Comparison of ENCODE assay signal across 10 cellular contexts in the genomic region with DNA sequence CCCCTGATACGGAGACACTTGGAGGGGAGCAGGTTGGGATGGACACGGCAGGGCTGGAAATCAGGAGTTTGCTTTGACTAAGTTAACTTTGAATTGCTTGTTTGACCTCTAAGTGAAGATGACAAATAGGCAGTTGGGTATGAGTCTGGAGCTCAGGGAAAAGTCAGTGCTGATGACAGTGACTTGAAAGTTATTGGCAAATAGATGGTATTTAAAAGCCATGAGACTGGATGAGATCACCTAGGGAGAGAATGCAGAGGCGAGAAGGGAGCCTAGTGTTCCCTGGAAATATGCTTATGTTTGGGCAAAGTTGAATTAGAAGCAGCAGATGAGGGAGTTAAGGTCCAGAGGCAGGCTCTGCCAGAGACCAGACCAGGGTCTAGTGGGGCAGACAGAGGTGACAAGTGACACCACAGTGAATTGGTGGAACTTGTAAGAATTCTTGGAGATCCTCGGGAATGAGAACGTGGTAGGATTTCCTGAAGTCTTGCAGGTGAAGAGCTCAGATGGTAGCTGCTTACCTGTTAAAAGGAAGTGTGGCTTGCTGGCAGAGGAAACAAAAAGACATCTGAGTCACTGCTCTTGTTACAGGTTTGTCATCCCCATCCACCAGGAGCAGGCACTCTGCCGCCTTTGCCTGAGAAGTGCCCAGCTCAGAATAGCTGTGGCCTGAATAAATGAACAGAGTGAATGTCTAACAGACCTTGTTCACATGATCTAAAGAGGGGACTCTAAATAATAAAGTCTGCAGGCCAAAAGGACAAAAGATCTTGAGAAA. TPM values are rescaled to one million over a fixed set of nuclear protein-coding genes. Genes with fewer than 3 reads are reported as not detected.
A peak's percentile ranks its signal among the peaks of the same experiment; 100 is the strongest.
DNase-seq lines count a peak whose midpoint lies in the region; ATAC-seq and TF ChIP-seq lines count a peak whose summit lies in the region.
"Had no signal": no experiment of that assay in that cellular context is flagged by ENCODE, and none has a peak within 500 bp of the region (broad histone marks: within the 10 kb centered on the region; RNA-seq: fewer than 3 reads in every experiment).

No MANE protein-coding gene starts in this region.

- peaks cover 56% of the 10 kb centered on the region for H3K4me1 Mint-ChIP-seq in activated B cell treated with CpG ODN at 0.5 μM for 24 hours

- H3K4me3 ChIP-seq in GM12875 (ENCODE audit: low read depth, low read length): peak overlapping the region; percentile 46
- H3K4me3 ChIP-seq in left ventricle myocardium inferior: peak overlapping the region; percentile 42
- H3K4me3 ChIP-seq: adrenal gland had no signal

- no peak for ATAC-seq in activated B cell treated with CpG ODN at 0.5 μM for 24 hours (ENCODE audit: low read depth)
- ATAC-seq in GM21723 (IDR thresholded peaks at IDR 0.05; ENCODE audit: unreplicated experiment): no peak
- no peak for ATAC-seq in GM19328 (IDR thresholded peaks at IDR 0.05; ENCODE audit: unreplicated experiment)

- no peaks in the 10 kb centered on the region for H3K27me3 Mint-ChIP-seq in activated B cell treated with CpG ODN at 0.5 μM for 24 hours

- H3K27ac ChIP-seq in left ventricle myocardium inferior (replicated peaks) (peak overlapping the region; percentile 87), substantia nigra (ENCODE audit: low read depth, low read length, poor library complexity, severe bottlenecking) (peak overlapping the region; percentile 4)

- H3K9me3 ChIP-seq in left ventricle myocardium inferior (replicated peaks): no peaks in the 10 kb centered on the region
- H3K9me3 ChIP-seq: adrenal gland had no signal

- CTCF ChIA-PET in activated B cell treated with CpG ODN at 0.5 μM for 24 hours (lab: Charles Lee): interaction anchor here (1.2 to 2.5 kb wide), 3 partner anchors 10 to 165 kb away, joined by 5 to 10 read pairs (median 7); no protein-coding TSS in a partner anchor

- no peaks in the 10 kb centered on the region for H3K27me3 ChIP-seq in left ventricle myocardium inferior (ENCODE audit: low read depth)
- H3K27me3 ChIP-seq: adrenal gland had no signal

- peak overlapping the region; percentile 75 for H3K27ac Mint-ChIP-seq in activated B cell treated with CpG ODN at 0.5 μM for 24 hours
- H3K27ac Mint-ChIP-seq: activated CD4-positive, alpha-beta memory T cell treated with anti-CD3 and anti-CD28 coated beads, Interleukin-2, amount 10 ng/mL, durations not matched to agents 7 days and 5 days had no signal

- DNase-seq in activated B cell treated with CpG ODN at 0.5 μM for 24 hours (no peak), left ventricle myocardium inferior (no peak), substantia nigra (lab: John Stamatoyannopoulos, UW) (no peak), COLO668 (lab: John Stamatoyannopoulos, UW; ENCODE audit: unreplicated experiment) (no peak)
- DNase-seq: activated CD4-positive, alpha-beta memory T cell treated with anti-CD3 and anti-CD28 coated beads, Interleukin-2, amount 10 ng/mL, durations not matched to agents 7 days and 5 days; stimulated activated naive CD4-positive, alpha-beta T cell had no signal

- H3K4me1 ChIP-seq in left ventricle myocardium inferior: peaks cover 48% of the 10 kb centered on the region

- no peaks in the 10 kb centered on the region for H3K9me3 Mint-ChIP-seq in activated B cell treated with CpG ODN at 0.5 μM for 24 hours
- H3K9me3 Mint-ChIP-seq: activated CD4-positive, alpha-beta memory T cell treated with anti-CD3 and anti-CD28 coated beads, Interleukin-2, amount 10 ng/mL, durations not matched to agents 7 days and 5 days had no signal

- no peaks in the 10 kb centered on the region for H3K36me3 ChIP-seq in left ventricle myocardium inferior
- H3K36me3 ChIP-seq: adrenal gland had no signal

- POLR2A ChIA-PET in activated B cell treated with CpG ODN at 0.5 μM for 24 hours (lab: Charles Lee): interaction anchor here (0.5 to 1.4 kb wide), 2 partner anchors 96 to 333 kb away, joined by 3 to 4 read pairs; no protein-coding TSS in a partner anchor

- TF ChIP-seq CTCF in GM12875 (IDR thresholded peaks at IDR 0.05; ENCODE audit: borderline replicate concordance, insufficient read depth, low read depth, low read length) (no peak), activated B cell treated with CpG ODN at 0.5 μM for 24 hours (IDR thresholded peaks at IDR 0.05) (no peak), left ventricle myocardium inferior (IDR thresholded peaks at IDR 0.05; ENCODE audit: borderline replicate concordance) (no peak)

- intact Hi-C loops in activated B cell treated with CpG ODN at 0.5 μM for 24 hours (cut with micrococcal nuclease): loop anchor here (2.0 to 5.0 kb wide), 2 partner anchors 29 to 93 kb away; a partner anchor contains a TSS
- intact Hi-C loops in left ventricle myocardium inferior (cut with micrococcal nuclease): loop anchor here (10.0 kb wide), 2 partner anchors 85 to 165 kb away; no protein-coding TSS in a partner anchor

- no peaks in the 10 kb centered on the region for H3K36me3 Mint-ChIP-seq in activated B cell treated with CpG ODN at 0.5 μM for 24 hours (ENCODE audit: low read depth)

- H3K4me3 Mint-ChIP-seq in activated B cell treated with CpG ODN at 0.5 μM for 24 hours: peak overlapping the region; percentile 19
- H3K4me3 Mint-ChIP-seq: activated CD4-positive, alpha-beta memory T cell treated with anti-CD3 and anti-CD28 coated beads, Interleukin-2, amount 10 ng/mL, durations not matched to agents 7 days and 5 days had no signal

RNA-seq across cellular contexts. Expression of a gene that starts 12.5 kb away (rescaled TPM):
- total RNA-seq in activated B cell treated with CpG ODN at 0.5 μM for 24 hours (3.6 and 3.7 TPM in 2 replicates), left ventricle myocardium inferior (5.7 TPM)

RNA-seq across cellular contexts. Expression of a gene that starts 29.1 kb away (rescaled TPM):
- total RNA-seq in activated B cell treated with CpG ODN at 0.5 μM for 24 hours (16.4 and 18.1 TPM in 2 replicates), left ventricle myocardium inferior (105 TPM)
